ENCODE assay signal across 9 cellular contexts in genomic region chr12:6768385-6769002, GRCh38. TPM values are rescaled to one million over a fixed set of nuclear protein-coding genes. Genes with fewer than 3 reads are reported as not detected.
DNase-seq lines count a peak whose midpoint lies in the region; ATAC-seq and TF ChIP-seq lines count a peak whose summit lies in the region.
"Had no signal": no experiment of that assay in that cellular context is flagged by ENCODE, and none has a peak within 500 bp of the region (broad histone marks: within the 10 kb centered on the region; RNA-seq: fewer than 3 reads in every experiment).

No MANE protein-coding gene starts in this region.

- H3K36me3 Mint-ChIP-seq in GM23338 (ENCODE audit: low read depth) (peaks cover 18% of the 10 kb centered on the region), T-helper 17 cell (ENCODE audit: low read depth) (peaks cover 12% of the 10 kb centered on the region)

- H3F3A ChIP-seq in GM23338 (replicated peaks; ENCODE audit: low read depth): peaks cover 43% of the 10 kb centered on the region

- peak overlapping the region; percentile 98 for H3K4me3 ChIP-seq in GM23338
- peak overlapping the region; percentile 89 to 91 for H3K4me3 ChIP-seq in foreskin fibroblast (ENCODE audit: low read depth in 1 of 2, low read length in 2 of 2)
- peak overlapping the region; percentile 76 to 100 (median 88) for H3K4me3 ChIP-seq in gastrocnemius medialis

- peaks cover 54% of the 10 kb centered on the region for H3K4me1 ChIP-seq in GM23338 (ENCODE audit: insufficient read depth)
- peaks cover 20 to 25% of the 10 kb centered on the region in 2 donors for H3K4me1 ChIP-seq in gastrocnemius medialis

- H3K9me2 ChIP-seq in GM23338 (ENCODE audit: insufficient read depth): no peaks in the 10 kb centered on the region

- H3K27me3 ChIP-seq in GM23338 (ENCODE audit: insufficient read depth) (peaks cover 33% of the 10 kb centered on the region), gastrocnemius medialis (peaks cover 0 to 9% (median 0%) of the 10 kb centered on the region in 3 donors)

- H3K27ac Mint-ChIP-seq in GM23338 (peak overlapping the region; percentile 89), T-helper 17 cell (peak overlapping the region; percentile 72)

- peaks cover 20% of the 10 kb centered on the region for H4K20me1 ChIP-seq in GM23338 (replicated peaks; ENCODE audit: insufficient read depth)

- peak overlapping the region; percentile 99 for H3K4me2 ChIP-seq in GM23338

- no peaks in the 10 kb centered on the region for H3K36me3 ChIP-seq in GM23338 (ENCODE audit: insufficient read depth)
- H3K36me3 ChIP-seq in gastrocnemius medialis: no peaks in the 10 kb centered on the region

- peaks cover 64% of the 10 kb centered on the region for H3K4me1 Mint-ChIP-seq in GM23338
- H3K4me1 Mint-ChIP-seq in T-helper 17 cell: peaks cover 45% of the 10 kb centered on the region

- H3K27me3 Mint-ChIP-seq in GM23338 (ENCODE audit: insufficient read depth, low read depth, poor library complexity) (peaks cover 43% of the 10 kb centered on the region), T-helper 17 cell (peaks cover 54% of the 10 kb centered on the region)

- DNase-seq in GM23338 (ENCODE audit: low spot score): peak; percentile 39
- DNase-seq in T-helper 17 cell: no peak
- DNase-seq in foreskin fibroblast: peak in 1 of 2 donors; percentile 41
- DNase-seq in gastrocnemius medialis: no peak
- DNase-seq in NCI-H1436 (lab: John Stamatoyannopoulos, UW): no peak
- DNase-seq in H4 (ENCODE audit: low spot score): no peak
- DNase-seq: activated naive CD4-positive, alpha-beta T cell treated with anti-CD3 and anti-CD28 coated beads, Interleukin-2, amount 50 U/mL, for 16 hours had no signal

- intact Hi-C loops in gastrocnemius medialis (cut with DNase I; ENCODE audit: low total_unique reads): loop anchor here (5.0 kb wide), 1 partner anchor 106 kb away; the partner anchor contains the start of gene ING4

- H3K27ac ChIP-seq in GM23338 (ENCODE audit: low read depth) (peak overlapping the region; percentile 94), gastrocnemius medialis (peak overlapping the region; percentile 78 to 89 (median 84))

- ATAC-seq in GM23338: peak; percentile 1
- no peak for ATAC-seq in T-helper 17 cell
- no peak for ATAC-seq in gastrocnemius medialis
- no peak for ATAC-seq in GM21526 (IDR thresholded peaks at IDR 0.05; ENCODE audit: low FRiP score, unreplicated experiment)
- no peak for ATAC-seq in HG03175 (IDR thresholded peaks at IDR 0.05; ENCODE audit: unreplicated experiment)

- H3K9me3 Mint-ChIP-seq in GM23338: no peaks in the 10 kb centered on the region; the same call in 1 of the 3 replicates

- peak overlapping the region; percentile 89 for H3K4me3 Mint-ChIP-seq in GM23338
- no peak overlapping the region for H3K4me3 Mint-ChIP-seq in T-helper 17 cell

- H2AFZ ChIP-seq in GM23338: no peak overlapping the region

- H3K79me2 ChIP-seq in GM23338 (replicated peaks; ENCODE audit: insufficient read depth): peaks cover 20% of the 10 kb centered on the region

- H3K9me3 ChIP-seq in T-helper 17 cell (ENCODE audit: control insufficient read depth, low read length, poor library complexity, severe bottlenecking) (no peaks in the 10 kb centered on the region), gastrocnemius medialis (no peaks in the 10 kb centered on the region)

- TF ChIP-seq CTCF in GM23338 (conservative IDR thresholded peaks at IDR 0.05; ENCODE audit: low read depth in 2 of 2) (no peak), foreskin fibroblast (IDR thresholded peaks at IDR 0.05; ENCODE audit: low read depth, low read length) (no peak), gastrocnemius medialis (IDR thresholded peaks at IDR 0.05 in 4 of 5, conservative IDR thresholded peaks at IDR 0.05 in 1 of 5) (no peak)

- TF ChIP-seq POLR2A in gastrocnemius medialis (IDR thresholded peaks at IDR 0.05): no peak

- in situ Hi-C loops in gastrocnemius medialis (cut with MboI; ENCODE audit: low sequenced_read_pairs in 4 of 4): no loop called here

TF ChIP-seq in GM23338, 12 proteins besides CTCF, POLR2A, EP300 and RAD21:
- peak; percentile 47 for TF ChIP-seq POLR2AphosphoS5 (IDR thresholded peaks at IDR 0.05; ENCODE audit: low read depth)
- no peak for TF ChIP-seq JUNB (IDR thresholded peaks at IDR 0.05; ENCODE audit: unreplicated experiment)
- TF ChIP-seq ETS1 (IDR thresholded peaks at IDR 0.05): no peak

RNA-seq across cellular contexts. Expression of gene PTMS, which starts 2.3 kb away (rescaled TPM):
- 82.4 and 111 TPM in 2 replicates for total RNA-seq in GM23338 (2014; rRNA removed; shearing (Covaris generic))
- polyA plus RNA-seq in GM23338 (2016; fragmentation: Nextera tagmentation; extraction: Ambion mirVana): 238 and 270 TPM in 2 replicates
- total RNA-seq in T-helper 17 cell: 10 to 100 TPM in 1 of 2 donors, 1 to 10 TPM in 1; 7.0 to 12.0 TPM
- 10 to 100 TPM; 15.0 to 40.4 (median 31.5) TPM for total RNA-seq in gastrocnemius medialis
- total RNA-seq in H4 (2014; rRNA removed; shearing (Covaris generic)): 122 and 133 TPM in 2 replicates

RNA-seq across cellular contexts. Expression of gene LAG3, which starts 3.8 kb away (rescaled TPM):
- 1.0 and 4.7 TPM in 2 replicates for total RNA-seq in GM23338 (2014; rRNA removed; shearing (Covaris generic))
- polyA plus RNA-seq in GM23338 (2016; fragmentation: Nextera tagmentation; extraction: Ambion mirVana): 3.7 and 3.9 TPM in 2 replicates
- total RNA-seq in T-helper 17 cell (1 to 10 TPM; 3.8 to 4.6 TPM), gastrocnemius medialis (not detected)
- total RNA-seq in H4 (2014; rRNA removed; shearing (Covaris generic)): 0.06 TPM in 1 of 2 replicates, not detected in the other

RNA-seq across cellular contexts. Expression of gene MLF2, which starts 15.6 kb away (rescaled TPM):
- total RNA-seq in GM23338 (2014; rRNA removed; shearing (Covaris generic)): 289 and 292 TPM in 2 replicates
- 280 and 283 TPM in 2 replicates for polyA plus RNA-seq in GM23338 (2016; fragmentation: Nextera tagmentation; extraction: Ambion mirVana)
- total RNA-seq in T-helper 17 cell (100 to 1,000 TPM; 104 to 108 TPM), gastrocnemius medialis (100 to 1,000 TPM; 105 to 181 (median 165) TPM)
- 314 and 332 TPM in 2 replicates for total RNA-seq in H4 (2014; rRNA removed; shearing (Covaris generic))

RNA-seq across cellular contexts. Expression of gene CD4, which starts 20.8 kb away (rescaled TPM):
- 1.5 and 2.2 TPM in 2 replicates for total RNA-seq in GM23338 (2014; rRNA removed; shearing (Covaris generic))
- polyA plus RNA-seq in GM23338 (2016; fragmentation: Nextera tagmentation; extraction: Ambion mirVana): 2.0 and 2.1 TPM in 2 replicates
- total RNA-seq in T-helper 17 cell (100 to 1,000 TPM; 187 to 205 TPM), gastrocnemius medialis (10 to 100 TPM in 1 of 4 donors, 1 to 10 TPM in 3; 1.8 to 12.9 (median 3.8) TPM)
- total RNA-seq in H4 (2014; rRNA removed; shearing (Covaris generic)): 0.12 TPM in 1 of 2 replicates, not detected in the other

RNA-seq across cellular contexts. Expression of gene COPS7A, which starts 44.6 kb away (rescaled TPM):
- total RNA-seq in GM23338 (2014; rRNA removed; shearing (Covaris generic)): 51.9 and 53.9 TPM in 2 replicates
- polyA plus RNA-seq in GM23338 (2016; fragmentation: Nextera tagmentation; extraction: Ambion mirVana): 36.9 and 37.7 TPM in 2 replicates
- total RNA-seq in T-helper 17 cell (10 to 100 TPM; 13.9 to 17.9 TPM), gastrocnemius medialis (100 to 1,000 TPM in 2 of 4 donors, 10 to 100 TPM in 2; 82.0 to 132 (median 99.0) TPM)
- total RNA-seq in H4 (2014; rRNA removed; shearing (Covaris generic)): 93.8 and 93.9 TPM in 2 replicates
